12 cellular contexts compared by ENCODE assay signal in the genomic region with DNA sequence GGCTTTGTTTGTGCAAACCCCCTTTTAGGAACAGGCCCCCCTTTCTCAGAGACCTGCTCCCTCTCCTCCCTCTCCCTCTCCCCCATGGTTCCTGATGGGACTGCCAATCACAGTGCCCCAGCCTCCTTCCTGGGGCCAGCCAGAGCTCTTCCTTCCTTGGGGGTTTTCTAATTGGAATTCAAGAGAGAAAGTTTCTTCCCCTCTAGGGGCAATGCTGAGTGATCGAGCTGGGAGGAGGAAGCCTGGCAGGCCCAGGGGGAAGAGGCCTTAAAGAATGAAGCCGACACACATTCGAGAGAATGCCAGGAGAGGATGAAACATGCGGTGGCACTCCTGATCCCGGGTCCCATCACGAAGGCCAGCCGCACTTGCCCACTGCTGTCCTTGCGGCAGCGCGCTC. TPM values are rescaled to one million over a fixed set of nuclear protein-coding genes. Genes with fewer than 3 reads are reported as not detected.
DNase-seq lines count a peak whose midpoint lies in the region; ATAC-seq and TF ChIP-seq lines count a peak whose summit lies in the region.
"Had no signal": no experiment of that assay in that cellular context is flagged by ENCODE, and none has a peak within 500 bp of the region (broad histone marks: within the 10 kb centered on the region; RNA-seq: fewer than 3 reads in every experiment).

No MANE protein-coding gene starts in this region.

- H3K4me3 Mint-ChIP-seq in brain: no peak overlapping the region
- H3K4me3 Mint-ChIP-seq in activated CD4-positive, alpha-beta memory T cell treated with anti-CD3 and anti-CD28 coated beads, Interleukin-2, amount 10 ng/mL, durations not matched to agents 7 days and 5 days: no peak overlapping the region
- H3K4me3 Mint-ChIP-seq: CD8-positive, alpha-beta memory T cell had no signal

- no peak overlapping the region for H3K4me3 ChIP-seq in left ventricle myocardium inferior
- no peak overlapping the region for H3K4me3 ChIP-seq in smooth muscle cell

- no peak for ATAC-seq in Right ventricle myocardium inferior

- H3F3A ChIP-seq in smooth muscle cell (ENCODE audit: low read depth): peaks cover 6% of the 10 kb centered on the region

- H3K27me3 Mint-ChIP-seq in brain: peaks cover 3% of the 10 kb centered on the region
- H3K27me3 Mint-ChIP-seq in activated CD4-positive, alpha-beta memory T cell treated with anti-CD3 and anti-CD28 coated beads, Interleukin-2, amount 10 ng/mL, durations not matched to agents 7 days and 5 days: peaks cover 11% of the 10 kb centered on the region

- no peaks in the 10 kb centered on the region for H3K9me3 ChIP-seq in left ventricle myocardium inferior (replicated peaks)
- no peaks in the 10 kb centered on the region for H3K9me3 ChIP-seq in smooth muscle cell (replicated peaks; ENCODE audit: low read depth)
- H3K9me3 ChIP-seq: Caco-2 had no signal

- H3K4me1 ChIP-seq in left ventricle myocardium inferior (no peaks in the 10 kb centered on the region), smooth muscle cell (ENCODE audit: low read depth) (no peaks in the 10 kb centered on the region)
- H3K4me1 ChIP-seq: Caco-2 had no signal

- peaks cover 6% of the 10 kb centered on the region for H4K20me1 ChIP-seq in smooth muscle cell (ENCODE audit: low read depth)

- H3K27me3 ChIP-seq in left ventricle myocardium inferior (ENCODE audit: low read depth) (peaks cover 21% of the 10 kb centered on the region), smooth muscle cell (ENCODE audit: low read depth) (peaks cover 6% of the 10 kb centered on the region)

- TF ChIP-seq CTCF in left ventricle myocardium inferior (IDR thresholded peaks at IDR 0.05; ENCODE audit: borderline replicate concordance) (no peak), brain (conservative IDR thresholded peaks at IDR 0.05) (no peak), smooth muscle cell (IDR thresholded peaks at IDR 0.05; ENCODE audit: borderline replicate concordance, insufficient read depth, poor library complexity, severe bottlenecking) (no peak)

- intact Hi-C loops in Right ventricle myocardium inferior (cut with DNase I) (no loop called here), left ventricle myocardium inferior (cut with micrococcal nuclease) (no loop called here)

- H3K4me1 Mint-ChIP-seq in brain: peaks cover 38% of the 10 kb centered on the region
- no peaks in the 10 kb centered on the region for H3K4me1 Mint-ChIP-seq in activated CD4-positive, alpha-beta memory T cell treated with anti-CD3 and anti-CD28 coated beads, Interleukin-2, amount 10 ng/mL, durations not matched to agents 7 days and 5 days
- H3K4me1 Mint-ChIP-seq: CD8-positive, alpha-beta memory T cell had no signal

- H3K36me3 ChIP-seq in left ventricle myocardium inferior (no peaks in the 10 kb centered on the region), smooth muscle cell (ENCODE audit: low read depth) (no peaks in the 10 kb centered on the region)

- H3K79me2 ChIP-seq in smooth muscle cell (ENCODE audit: low read depth): no peaks in the 10 kb centered on the region

- H3K27ac Mint-ChIP-seq in brain: peak overlapping the region in 3 of 5 experiments; percentile 82 to 93 (median 87)
- no peak overlapping the region for H3K27ac Mint-ChIP-seq in activated CD4-positive, alpha-beta memory T cell treated with anti-CD3 and anti-CD28 coated beads, Interleukin-2, amount 10 ng/mL, durations not matched to agents 7 days and 5 days

- H2AFZ ChIP-seq in smooth muscle cell (ENCODE audit: low read depth): no peak overlapping the region

- H3K9ac ChIP-seq in smooth muscle cell (ENCODE audit: low read depth): no peak overlapping the region

- H3K9me3 Mint-ChIP-seq in brain: no peaks in the 10 kb centered on the region
- H3K9me3 Mint-ChIP-seq in activated CD4-positive, alpha-beta memory T cell treated with anti-CD3 and anti-CD28 coated beads, Interleukin-2, amount 10 ng/mL, durations not matched to agents 7 days and 5 days: no peaks in the 10 kb centered on the region

- POLR2A ChIA-PET in activated CD4-positive, alpha-beta memory T cell treated with anti-CD3 and anti-CD28 coated beads, Interleukin-2, amount 10 ng/mL, durations not matched to agents 7 days and 5 days (lab: Charles Lee): no interaction called here

- H3K27ac ChIP-seq in left ventricle myocardium inferior (replicated peaks): no peak overlapping the region
- H3K27ac ChIP-seq in smooth muscle cell (ENCODE audit: low read depth): no peak overlapping the region
- H3K27ac ChIP-seq: 22Rv1 had no signal

- no peak overlapping the region for H3K4me2 ChIP-seq in smooth muscle cell

- DNase-seq in Right ventricle myocardium inferior (ENCODE audit: missing footprints): peak; percentile 32
- no peak for DNase-seq in left ventricle myocardium inferior
- peak; percentile 74 for DNase-seq in iPS-NIHi11 (ENCODE audit: low spot score)
- no peak for DNase-seq in NCI-H2029 treated with DMSO at 0.1 percent for 48 hours (lab: John Stamatoyannopoulos, UW)
- DNase-seq in smooth muscle cell (lab: John Stamatoyannopoulos, UW; ENCODE audit: unreplicated experiment): no peak
- no peak for DNase-seq in NCI-H526 treated with DMSO at 0.1 percent for 48 hours (lab: John Stamatoyannopoulos, UW)
- DNase-seq in activated CD4-positive, alpha-beta memory T cell treated with anti-CD3 and anti-CD28 coated beads, Interleukin-2, amount 10 ng/mL, durations not matched to agents 7 days and 5 days: no peak
- DNase-seq: Caco-2; CD8-positive, alpha-beta memory T cell; GF-D8 had no signal

- peaks cover 6% of the 10 kb centered on the region for H3K36me3 Mint-ChIP-seq in brain
- no peaks in the 10 kb centered on the region for H3K36me3 Mint-ChIP-seq in activated CD4-positive, alpha-beta memory T cell treated with anti-CD3 and anti-CD28 coated beads, Interleukin-2, amount 10 ng/mL, durations not matched to agents 7 days and 5 days (ENCODE audit: low read depth)
- H3K36me3 Mint-ChIP-seq: CD8-positive, alpha-beta memory T cell had no signal

- 83% methylated on average over 10 of the region's 10 CpGs for WGBS in smooth muscle cell (ENCODE audit: low lambda C conversion rate)

- CTCF ChIA-PET in activated CD4-positive, alpha-beta memory T cell treated with anti-CD3 and anti-CD28 coated beads, Interleukin-2, amount 10 ng/mL, durations not matched to agents 7 days and 5 days (lab: Charles Lee): no interaction called here

RNA-seq across cellular contexts. Expression of gene COL16A1, which starts 21.3 kb away (rescaled TPM):
- total RNA-seq in Right ventricle myocardium inferior: 12.7 TPM
- 18.3 TPM for total RNA-seq in left ventricle myocardium inferior
- polyA plus RNA-seq in brain (ENCODE audit: insufficient read depth, low read depth, low replicate concordance): 4.9 TPM
- total RNA-seq in smooth muscle cell: 67.3 and 105 TPM in 2 replicates
- polyA plus RNA-seq in smooth muscle cell: 126 and 152 TPM in 2 replicates
- not detected for total RNA-seq in activated CD4-positive, alpha-beta memory T cell treated with anti-CD3 and anti-CD28 coated beads, Interleukin-2, amount 10 ng/mL, durations not matched to agents 7 days and 5 days
- polyA plus RNA-seq: CD8-positive, alpha-beta memory T cell had no signal

RNA-seq across cellular contexts. Expression of gene ADGRB2, which starts 39.0 kb away (rescaled TPM):
- total RNA-seq in Right ventricle myocardium inferior (16.1 TPM), left ventricle myocardium inferior (12.1 TPM), smooth muscle cell (8.8 and 10.6 TPM in 2 replicates)
- polyA plus RNA-seq in brain (ENCODE audit: insufficient read depth, low read depth, low replicate concordance) (67.9 TPM), smooth muscle cell (7.5 and 9.4 TPM in 2 replicates)
- total RNA-seq in activated CD4-positive, alpha-beta memory T cell treated with anti-CD3 and anti-CD28 coated beads, Interleukin-2, amount 10 ng/mL, durations not matched to agents 7 days and 5 days: under 1 TPM; 0.68 to 0.81 TPM

Comparison
In these comparisons a context has a peak if more than half of its experiments do, and no peak if none do; other contexts are left out.
1. DNase-seq: peak in Right ventricle myocardium inferior (single experiment) and iPS-NIHi11 (single experiment); none in left ventricle myocardium inferior (single experiment), NCI-H2029 treated with DMSO at 0.1 percent for 48 hours (single experiment), smooth muscle cell (single experiment), NCI-H526 treated with DMSO at 0.1 percent for 48 hours (single experiment) and activated CD4-positive, alpha-beta memory T cell treated with anti-CD3 and anti-CD28 coated beads, Interleukin-2, amount 10 ng/mL, durations not matched to agents 7 days and 5 days (single experiment).
2. RNA of gene COL16A1, which starts 21.3 kb away (total RNA-seq): 67.3 to 105 TPM in smooth muscle cell, 18.3 TPM in left ventricle myocardium inferior (single experiment) and 12.7 TPM in Right ventricle myocardium inferior (single experiment); not detected in activated CD4-positive, alpha-beta memory T cell treated with anti-CD3 and anti-CD28 coated beads, Interleukin-2, amount 10 ng/mL, durations not matched to agents 7 days and 5 days; every median in the first group is over 10 times any median in the second.